Comparison of ENCODE assay signal across 24 cellular contexts in genomic region chrX:17552251-17552650, GRCh38.
DNase-seq lines count a peak whose midpoint lies in the region; ATAC-seq, FAIRE-seq and TF ChIP-seq lines count a peak whose summit lies in the region.
"Had no signal": no experiment of that assay in that cellular context is flagged by ENCODE, and none has a peak within 500 bp of the region (broad histone marks: within the 10 kb centered on the region; RNA-seq: fewer than 3 reads in every experiment).

No MANE protein-coding gene starts in this region.

- H2BK5ac ChIP-seq in mesenchymal stem cell (ENCODE audit: low read depth, low read length, poor library complexity, severe bottlenecking), result no peak overlapping the region

- H2BK12ac ChIP-seq in mesenchymal stem cell (ENCODE audit: low read length in 2 of 2), result no peak overlapping the region

- no peaks in the 10 kb centered on the region for H3K9me2 ChIP-seq in PC-3 (replicated peaks; ENCODE audit: low read length)

- no peak overlapping the region for H3K4ac ChIP-seq in mesenchymal stem cell (ENCODE audit: low read depth in 1 of 2, low read length in 2 of 2)

- no peak overlapping the region for H3K14ac ChIP-seq in mesenchymal stem cell (ENCODE audit: low read length in 2 of 2)

- no TSS peak for BruUV-seq in PC-3 (replicated peaks; lab: Mats Ljungman, UMichigan)
- no TSS peak for BruUV-seq in endothelial cell of umbilical vein (replicated peaks; lab: Mats Ljungman, UMichigan)

- no peak for TF ChIP-seq POLR2A in endothelial cell of umbilical vein (IDR thresholded peaks at IDR 0.05; ENCODE audit: low read depth, low read length)
- no peak for TF ChIP-seq POLR2A in upper lobe of left lung (IDR thresholded peaks at IDR 0.05)

- H3K9me3 ChIP-seq in PC-3 (ENCODE audit: low read length) (no peaks in the 10 kb centered on the region), endothelial cell of umbilical vein (replicated peaks; ENCODE audit: control insufficient read depth, insufficient read depth, low read length) (no peaks in the 10 kb centered on the region), mesenchymal stem cell (ENCODE audit: control insufficient read depth, low read length) (no peaks in the 10 kb centered on the region), upper lobe of left lung (no peaks in the 10 kb centered on the region)
- H3K9me3 ChIP-seq: pancreas had no signal

- no peak overlapping the region for H3K23ac ChIP-seq in mesenchymal stem cell (ENCODE audit: low read length in 2 of 2)

- no peaks in the 10 kb centered on the region for H3K79me2 ChIP-seq in PC-3 (ENCODE audit: low read length)
- no peaks in the 10 kb centered on the region for H3K79me2 ChIP-seq in endothelial cell of umbilical vein (ENCODE audit: control insufficient read depth, insufficient read depth, low read length)

- WGBS in mesenchymal stem cell, result 83% methylated on average over 2 of the region's 4 CpGs
- 84 to 93% methylated on average over 4 of the region's 4 CpGs for WGBS in upper lobe of left lung, 2 donors

- H2AK5ac ChIP-seq in mesenchymal stem cell (ENCODE audit: low read length, severe bottlenecking), result peak overlapping the region; percentile 83

- H4K8ac ChIP-seq in mesenchymal stem cell (ENCODE audit: low read length), result no peak overlapping the region

- H4K20me1 ChIP-seq in PC-3 (ENCODE audit: low read length), result no peaks in the 10 kb centered on the region
- no peaks in the 10 kb centered on the region for H4K20me1 ChIP-seq in endothelial cell of umbilical vein (replicated peaks; ENCODE audit: control insufficient read depth, extremely low read depth, insufficient read depth, low read length)

- CTCF ChIA-PET in PC-3 (lab: Charles Lee), result no interaction called here
- CTCF ChIA-PET in endothelial cell of umbilical vein (lab: Charles Lee), result no interaction called here

- no peak overlapping the region for H3K18ac ChIP-seq in mesenchymal stem cell (ENCODE audit: low read depth in 1 of 2, low read length in 2 of 2)

- H3K9ac ChIP-seq in PC-3 (ENCODE audit: low read length) (no peak overlapping the region), endothelial cell of umbilical vein (replicated peaks; ENCODE audit: extremely low read depth, insufficient read depth, low read length) (no peak overlapping the region), mesenchymal stem cell (ENCODE audit: low read length) (no peak overlapping the region)

- no peak overlapping the region for H3K27ac ChIP-seq in PC-3 (ENCODE audit: low read length)
- H3K27ac ChIP-seq in endothelial cell of umbilical vein (ENCODE audit: insufficient read depth, low read depth, low read length), result no peak overlapping the region
- no peak overlapping the region for H3K27ac ChIP-seq in mesenchymal stem cell (ENCODE audit: low read length, poor library complexity, severe bottlenecking)
- no peak overlapping the region for H3K27ac ChIP-seq in upper lobe of left lung
- H3K27ac ChIP-seq: pancreas had no signal

- no peak for TF ChIP-seq CTCF in PC-3 (conservative IDR thresholded peaks at IDR 0.05; ENCODE audit: low read depth, low read length)
- no peak for TF ChIP-seq CTCF in endothelial cell of umbilical vein (IDR thresholded peaks at IDR 0.05; ENCODE audit: extremely low read depth in 1 of 2, insufficient read depth in 1 of 2, low read depth in 1 of 2, low read length in 2 of 2)
- TF ChIP-seq CTCF in upper lobe of left lung (IDR thresholded peaks at IDR 0.05), result no peak

- H2BK15ac ChIP-seq in mesenchymal stem cell (ENCODE audit: low read depth, poor library complexity, severe bottlenecking), result no peak overlapping the region

- dilution Hi-C loops in endothelial cell of umbilical vein (cut with MboI; ENCODE audit: extremely low pct_ligation_motif_present, low sequenced_read_pairs), result no loop called here

- H2AFZ ChIP-seq in PC-3 (ENCODE audit: low read length), result no peak overlapping the region
- H2AFZ ChIP-seq in endothelial cell of umbilical vein (ENCODE audit: low read depth, low read length), result no peak overlapping the region
- H2AFZ ChIP-seq in mesenchymal stem cell (ENCODE audit: low read depth, low read length), result no peak overlapping the region

- peaks cover 6% of the 10 kb centered on the region for H3F3A ChIP-seq in PC-3 (ENCODE audit: low read length, unreplicated experiment)

- ATAC-seq in PC-3 (no peak), upper lobe of left lung (ENCODE audit: low FRiP score in 2 of 2) (no peak), GM18868 (IDR thresholded peaks at IDR 0.05; ENCODE audit: unreplicated experiment) (no peak), HG03025 (IDR thresholded peaks at IDR 0.05; ENCODE audit: low FRiP score, unreplicated experiment) (no peak)
- ATAC-seq: activated naive CD8-positive, alpha-beta T cell treated with anti-CD3 and anti-CD28 coated beads, Interleukin-2, amount 50 U/mL, for 24 hours; natural killer cell; pancreas had no signal

- peak; percentile 13 for DNase-seq in Daoy (ENCODE audit: low read depth)
- DNase-seq in PC-3, result peak; percentile 10
- no peak for DNase-seq in endothelial cell of umbilical vein (ENCODE audit: low read depth, low spot score)
- DNase-seq in mesenchymal stem cell, result peak; percentile 13
- DNase-seq in upper lobe of left lung, result no peak
- no peak for DNase-seq in SK-N-DZ (ENCODE audit: low spot score)
- DNase-seq: activated B cell treated with CpG ODN at 0.5 μM for 24 hours; activated CD4-positive, alpha-beta memory T cell treated with anti-CD3 and anti-CD28 coated beads for 36 hours; activated effector memory CD4-positive, alpha-beta T cell treated with Interleukin-2 at 50 U/mL for 16 hours; activated naive CD8-positive, alpha-beta T cell treated with anti-CD3 and anti-CD28 coated beads, Interleukin-2, amount 50 U/mL, for 24 hours; CD4-positive, CD25-positive, alpha-beta regulatory T cell; KG1; left cardiac atrium; natural killer cell; NCI-H1694; NCI-H2171 treated with DMSO at 0.1 percent for 48 hours; NCI-H69; pancreas; right cardiac atrium; stimulated activated CD4-positive, alpha-beta T cell treated with anti-CD3 and anti-CD28 coated beads, Interleukin-15, amount 100 ng/mL, for 24 hours; T1000 had no signal

- intact Hi-C loops in PC-3 (cut with micrococcal nuclease), result no loop called here
- intact Hi-C loops in endothelial cell of umbilical vein (cut with micrococcal nuclease), result no loop called here

- TF ChIP-seq EP300 in upper lobe of left lung (IDR thresholded peaks at IDR 0.05), result no peak

- FAIRE-seq in endothelial cell of umbilical vein (lab: Jason Lieb, UNC), result peak; percentile 21
- FAIRE-seq: G401.6, pancreas had no signal

- H4K91ac ChIP-seq in mesenchymal stem cell (ENCODE audit: low read length), result no peak overlapping the region

- H3K36me3 ChIP-seq in PC-3 (ENCODE audit: low read depth, low read length) (no peaks in the 10 kb centered on the region), endothelial cell of umbilical vein (ENCODE audit: control insufficient read depth in 2 of 2, extremely low read depth in 1 of 2, insufficient read depth in 2 of 2, low read length in 2 of 2) (no peaks in the 10 kb centered on the region), mesenchymal stem cell (ENCODE audit: control insufficient read depth in 1 of 2, insufficient read depth in 2 of 2, low read depth in 1 of 2, low read length in 2 of 2) (peaks cover 0 to 4% of the 10 kb centered on the region in 2 experiments), upper lobe of left lung (no peaks in the 10 kb centered on the region)
- H3K36me3 ChIP-seq: pancreas had no signal

- POLR2A ChIA-PET in PC-3 (lab: Charles Lee; ENCODE audit: unreplicated experiment) (no interaction called here), endothelial cell of umbilical vein (lab: Charles Lee) (no interaction called here)

- H3K27me3 ChIP-seq in PC-3 (ENCODE audit: low read length) (no peaks in the 10 kb centered on the region), endothelial cell of umbilical vein (ENCODE audit: control insufficient read depth in 2 of 2, insufficient read depth in 2 of 2, low read length in 2 of 2) (no peaks in the 10 kb centered on the region), mesenchymal stem cell (ENCODE audit: control insufficient read depth in 1 of 2, insufficient read depth in 1 of 2, low read length in 2 of 2) (peaks cover 0 to 4% of the 10 kb centered on the region in 2 experiments), upper lobe of left lung (no peaks in the 10 kb centered on the region)

- H3K79me1 ChIP-seq in mesenchymal stem cell (replicated peaks; ENCODE audit: low read length, poor library complexity, severe bottlenecking), result peaks cover 3% of the 10 kb centered on the region

- no peak overlapping the region for H3K4me3 ChIP-seq in PC-3 (ENCODE audit: low read length)
- H3K4me3 ChIP-seq in endothelial cell of umbilical vein (replicated peaks in 1 of 3; ENCODE audit: insufficient read depth in 1 of 3, low read depth in 1 of 3, low read length in 3 of 3), result no peak overlapping the region
- H3K4me3 ChIP-seq in mesenchymal stem cell (ENCODE audit: insufficient read depth in 1 of 2, low read depth in 1 of 2, low read length in 2 of 2), result no peak overlapping the region
- H3K4me3 ChIP-seq in upper lobe of left lung, result no peak overlapping the region
- H3K4me3 ChIP-seq: pancreas had no signal

- H3K4me2 ChIP-seq in PC-3 (ENCODE audit: low read length), result no peak overlapping the region
- H3K4me2 ChIP-seq in endothelial cell of umbilical vein (ENCODE audit: insufficient read depth, low read length), result no peak overlapping the region
- H3K4me2 ChIP-seq in mesenchymal stem cell (ENCODE audit: low read length, poor library complexity, severe bottlenecking), result no peak overlapping the region

- H2BK120ac ChIP-seq in mesenchymal stem cell (ENCODE audit: low read depth, low read length), result no peak overlapping the region

- H3K9me1 ChIP-seq in endothelial cell of umbilical vein (replicated peaks; ENCODE audit: control insufficient read depth, extremely low read depth, insufficient read depth, low read length), result no peaks in the 10 kb centered on the region

- H3K4me1 ChIP-seq in PC-3 (ENCODE audit: insufficient read depth, low read length), result peaks cover 36% of the 10 kb centered on the region
- peaks cover 24% of the 10 kb centered on the region for H3K4me1 ChIP-seq in endothelial cell of umbilical vein (ENCODE audit: control insufficient read depth, extremely low read depth, insufficient read depth, low read length)
- H3K4me1 ChIP-seq in mesenchymal stem cell (ENCODE audit: control insufficient read depth, insufficient read depth, low read depth, low read length), result peaks cover 37% of the 10 kb centered on the region
- no peaks in the 10 kb centered on the region for H3K4me1 ChIP-seq in upper lobe of left lung
- H3K4me1 ChIP-seq: pancreas had no signal

TF ChIP-seq in endothelial cell of umbilical vein, 7 proteins besides CTCF, POLR2A, EP300 and RAD21:
- no peak for TF ChIP-seq MYC (IDR thresholded peaks at IDR 0.05; ENCODE audit: low read depth, low read length)
- TF ChIP-seq FOS (IDR thresholded peaks at IDR 0.05; ENCODE audit: borderline replicate concordance, insufficient read depth, low read length), result no peak
- TF ChIP-seq POLR2AphosphoS5 (IDR thresholded peaks at IDR 0.05; ENCODE audit: insufficient read depth, low read depth, low read length), result no peak
- TF ChIP-seq JUN (IDR thresholded peaks at IDR 0.05; ENCODE audit: borderline replicate concordance, insufficient read depth, insufficient read length, low read depth), result no peak
- no peak for TF ChIP-seq MAX (IDR thresholded peaks at IDR 0.05; ENCODE audit: insufficient read depth, insufficient read length)

Comparison
In these comparisons a context has a peak if more than half of its experiments do, and no peak if none do; other contexts are left out.
1. DNase-seq: peak in Daoy (single experiment), PC-3 (single experiment) and mesenchymal stem cell (single experiment); none in endothelial cell of umbilical vein (single experiment), upper lobe of left lung (0 of 2) and SK-N-DZ (single experiment).